ENCODE assay signal across 17 cellular contexts in genomic region chr5:112316731-112317130, GRCh38.
"Had no signal": no experiment of that assay in that cellular context is flagged by ENCODE, and none has a peak within 500 bp of the region (broad histone marks: within the 10 kb centered on the region; RNA-seq: fewer than 3 reads in every experiment).

No MANE protein-coding gene starts in this region.

- H3K4me3 ChIP-seq: cardiac muscle cell, gastrocnemius medialis, heart left ventricle, neural progenitor cell, transverse colon had no signal

- H3K9ac ChIP-seq: neural progenitor cell had no signal

- H3K27me3 ChIP-seq: cardiac muscle cell, gastrocnemius medialis, heart left ventricle, neural progenitor cell, transverse colon had no signal

- ATAC-seq: activated T-cell treated with anti-CD3 and anti-CD28 coated beads, Interleukin-2, amount 50 U/mL, for 4 hours; gastrocnemius medialis; heart left ventricle; left cardiac atrium; stimulated activated naive B cell treated with anti-CD40 and anti-IgM and Interleukin-4, amounts not matched to agents 10 μg/mL and 1 μg/mL and 100 μg/mL, for 72 hours; T-helper 17 cell had no signal

- FAIRE-seq: endometrium had no signal

- H3K9me3 ChIP-seq: gastrocnemius medialis, heart left ventricle, transverse colon had no signal

- H3K4me1 ChIP-seq: gastrocnemius medialis, neural progenitor cell had no signal

- DNase-seq: activated CD4-positive, alpha-beta memory T cell treated with anti-CD3 and anti-CD28 coated beads, Interleukin-2, amount 10 ng/mL, durations not matched to agents 7 days and 5 days; activated CD4-positive, alpha-beta T cell treated with anti-CD3 and anti-CD28 coated beads for 4 hours; activated effector memory CD4-positive, alpha-beta T cell treated with Interleukin-2 at 50 U/mL for 16 hours; activated naive CD4-positive, alpha-beta T cell treated with anti-CD3 and anti-CD28 coated beads, Interleukin-2, amount 50 U/mL, for 16 hours; activated T-cell treated with anti-CD3 and anti-CD28 coated beads, Interleukin-2, amount 50 U/mL, for 4 hours; gastrocnemius medialis; heart left ventricle; immature natural killer cell; left cardiac atrium; naive B cell; stimulated activated CD4-positive, alpha-beta T cell treated with anti-CD3 and anti-CD28 coated beads, Interleukin-4, amount 100 ng/mL, for 1 hour; stimulated activated naive B cell treated with anti-CD40 and anti-IgM and Interleukin-4, amounts not matched to agents 10 μg/mL and 1 μg/mL and 100 μg/mL, for 72 hours; T-helper 17 cell; transverse colon had no signal

- H3K36me3 ChIP-seq: cardiac muscle cell, gastrocnemius medialis, neural progenitor cell, transverse colon had no signal

- H3K27ac ChIP-seq: cardiac muscle cell, gastrocnemius medialis, heart left ventricle, neural progenitor cell, transverse colon had no signal
